Comparison of ENCODE assay signal across 8 cellular contexts in the genomic region with DNA sequence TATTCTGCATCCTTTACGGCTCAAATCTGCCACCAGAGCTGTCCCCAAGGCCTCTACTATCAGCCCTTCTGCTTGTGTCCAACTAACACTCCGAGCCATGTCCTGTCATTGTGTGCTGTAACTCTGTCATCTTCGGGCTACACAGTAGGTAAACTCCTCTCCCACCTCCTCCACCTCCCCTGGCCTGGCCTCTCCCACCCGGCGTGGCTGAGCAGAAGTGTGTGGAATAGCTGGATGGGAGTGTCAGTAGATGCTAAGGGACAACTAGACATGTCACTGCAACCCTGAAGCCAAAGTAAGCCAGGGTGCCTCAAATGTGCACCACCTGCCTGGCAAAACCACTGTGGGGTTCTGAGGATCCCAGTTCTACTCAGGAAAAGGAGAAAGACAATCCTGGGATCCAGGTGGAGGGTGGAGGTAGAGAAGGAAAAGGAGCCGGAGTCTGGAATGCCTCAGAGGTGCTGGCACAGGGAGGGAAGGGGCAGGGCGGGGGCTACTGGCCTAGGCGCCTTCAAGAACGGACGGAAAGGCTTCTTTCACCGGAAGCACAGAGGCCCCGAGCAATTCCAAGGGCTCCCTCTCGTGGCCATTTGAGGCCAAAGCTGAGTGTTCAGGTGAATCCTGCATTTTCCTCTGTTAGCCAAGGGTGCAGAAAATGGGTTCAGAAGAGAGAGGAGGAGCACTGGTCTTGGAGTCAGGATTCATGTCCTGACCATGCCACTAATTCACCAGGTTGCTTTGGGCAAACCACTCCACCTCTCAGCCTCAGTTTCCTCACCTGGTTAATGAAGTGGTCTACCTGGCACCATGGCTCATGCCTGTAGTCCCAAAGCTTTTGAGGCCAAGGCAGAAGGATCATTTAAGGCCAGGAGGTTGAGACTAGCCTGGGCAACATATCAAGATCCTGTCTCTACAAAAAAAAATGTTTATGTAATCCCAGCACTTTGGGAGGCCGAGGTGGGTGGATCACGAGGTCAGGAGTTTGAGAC. TPM values are rescaled to one million over a fixed set of nuclear protein-coding genes. Genes with fewer than 3 reads are reported as not detected.
DNase-seq lines count a peak whose midpoint lies in the region; ATAC-seq and TF ChIP-seq lines count a peak whose summit lies in the region.

No MANE protein-coding gene starts in this region.

- POLR2A ChIA-PET in BJ (lab: Charles Lee) = no interaction called here

- no peaks in the 10 kb centered on the region for H3K27me3 ChIP-seq in BJ (ENCODE audit: control insufficient read depth, insufficient read depth, low read length)
- H3K27me3 ChIP-seq in MG63 = no peaks in the 10 kb centered on the region
- H3K27me3 ChIP-seq in adrenal gland = no peaks in the 10 kb centered on the region

- H3K9me3 ChIP-seq in MG63 (no peaks in the 10 kb centered on the region), adrenal gland (replicated peaks in 1 of 3) (no peaks in the 10 kb centered on the region)

- H3K36me3 ChIP-seq in BJ (ENCODE audit: control insufficient read depth, insufficient read depth, low read length) = no peaks in the 10 kb centered on the region
- H3K36me3 ChIP-seq in MG63 = no peaks in the 10 kb centered on the region
- no peaks in the 10 kb centered on the region for H3K36me3 ChIP-seq in adrenal gland (replicated peaks in 1 of 2)

- intact Hi-C loops in adrenal gland (cut with DNase I) = no loop called here

- CTCF ChIA-PET in BJ (lab: Yijun Ruan, JAX) = interaction anchor here (1.5 to 2.4 kb wide), 3 partner anchors 9 to 33 kb away, joined by 4 to 6 read pairs (median 6); no protein-coding TSS in a partner anchor

- H3K4me1 ChIP-seq in adrenal gland (replicated peaks in 1 of 2) = no peaks in the 10 kb centered on the region

- H3K4me3 ChIP-seq in BJ (ENCODE audit: low read depth, low read length) (no peak overlapping the region), MG63 (no peak overlapping the region), adrenal gland (no peak overlapping the region)

- 48 to 52% (median 51%) methylated on average over 15 of the region's 15 CpGs for whole genome bisulfite sequencing in adrenal gland, 4 donors

- TF ChIP-seq POLR2A in adrenal gland (IDR thresholded peaks at IDR 0.05) = no peak

- ATAC-seq in GM19395 (IDR thresholded peaks at IDR 0.05; ENCODE audit: unreplicated experiment) (peak; percentile 81), HG03520 (IDR thresholded peaks at IDR 0.05; ENCODE audit: unreplicated experiment) (no peak)

- DNase-seq in BJ (ENCODE audit: low read depth) (no peak), MG63 (peak; percentile 24), SK-N-DZ (ENCODE audit: low spot score) (peak; percentile 63), adrenal gland (peak; percentile 38 to 81 (median 62)), iPS DF 19.7 (ENCODE audit: low read depth, low spot score) (peak; percentile 52)
- peak; percentile 19 to 34 for DNase-seq in stimulated activated CD4-positive, alpha-beta T cell treated with anti-CD3 and anti-CD28 coated beads, Interleukin-1b, Interleukin-23, amount 100 ng/mL, for 4 hours (ENCODE audit: low read depth in 2 of 2)

- TF ChIP-seq CTCF in BJ (IDR thresholded peaks at IDR 0.05; ENCODE audit: insufficient read depth, low read depth, low read length) (peak; percentile 67), adrenal gland (IDR thresholded peaks at IDR 0.05) (peak; percentile 37 to 63 (median 52))

- H3K27ac ChIP-seq in adrenal gland = no peak overlapping the region

RNA-seq across cellular contexts. Expression of gene FAM181A, which starts 20.5 kb away (rescaled TPM):
- not detected in 2 replicates for polyA plus RNA-seq in BJ (2011; rRNA removed)
- not detected in 2 replicates for polyA minus RNA-seq in BJ (2011; rRNA and poly(A)+ RNA removed)
- total RNA-seq in MG63 (2014; rRNA removed; shearing (Covaris generic); ENCODE audit: low replicate concordance) = not detected in 2 replicates
- polyA plus RNA-seq in SK-N-DZ (2014; cell fraction: cytosol; rRNA removed) = 0.36 TPM in 1 of 2 replicates, not detected in the other
- not detected in 2 replicates for polyA plus RNA-seq in SK-N-DZ (2014; cell fraction: nucleus; rRNA removed)
- not detected for total RNA-seq in adrenal gland
- polyA plus RNA-seq in adrenal gland = not detected
